Comparison of ENCODE assay signal across 17 cellular contexts in the genomic region with DNA sequence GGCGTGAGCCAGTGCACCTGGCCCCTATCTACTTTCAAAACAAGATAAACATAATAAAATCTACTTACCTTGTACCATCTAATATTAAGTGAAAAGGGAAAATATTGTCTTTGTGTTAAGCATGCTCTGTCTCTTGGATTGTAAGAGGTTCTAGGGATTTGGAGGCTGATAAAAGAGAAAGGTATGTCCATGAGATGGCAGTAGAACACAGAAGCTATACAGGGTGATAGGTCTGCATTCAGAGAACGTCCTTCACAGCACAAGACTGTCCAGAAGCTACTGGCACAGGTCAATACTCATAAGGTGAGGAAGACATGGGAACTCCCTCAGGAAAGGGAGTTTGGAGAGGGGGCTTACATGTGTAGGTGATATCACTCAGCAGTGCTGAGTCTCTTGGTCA.
DNase-seq lines count a peak whose midpoint lies in the region; ATAC-seq and TF ChIP-seq lines count a peak whose summit lies in the region.
"Had no signal": no experiment of that assay in that cellular context is flagged by ENCODE, and none has a peak within 500 bp of the region (broad histone marks: within the 10 kb centered on the region; RNA-seq: fewer than 3 reads in every experiment).

No MANE protein-coding gene starts in this region.

- H3K27ac Mint-ChIP-seq in osteocyte (ENCODE audit: unreplicated experiment): no peak overlapping the region
- H3K27ac Mint-ChIP-seq: activated CD8-positive, alpha-beta T cell treated with anti-CD3 and anti-CD28 coated beads for 36 hours had no signal

- no peak overlapping the region for H3K4me3 Mint-ChIP-seq in osteocyte (ENCODE audit: unreplicated experiment)
- H3K4me3 Mint-ChIP-seq: activated CD8-positive, alpha-beta T cell treated with anti-CD3 and anti-CD28 coated beads for 36 hours had no signal

- no peaks in the 10 kb centered on the region for H3K9me3 Mint-ChIP-seq in osteocyte (ENCODE audit: unreplicated experiment)
- H3K9me3 Mint-ChIP-seq: activated CD8-positive, alpha-beta T cell treated with anti-CD3 and anti-CD28 coated beads for 36 hours had no signal

- no peaks in the 10 kb centered on the region for H3K4me1 ChIP-seq in ovary (ENCODE audit: insufficient read depth)
- H3K4me1 ChIP-seq: Peyer's patch, tibial nerve had no signal

- no peak for TF ChIP-seq POLR2A in ovary (IDR thresholded peaks at IDR 0.05)

- TF ChIP-seq CTCF in osteocyte (IDR thresholded peaks at IDR 0.05) (peak; percentile 10), ovary (IDR thresholded peaks at IDR 0.05) (no peak), omental fat pad (IDR thresholded peaks at IDR 0.05) (no peak)

- ATAC-seq in esophagus mucosa (no peak), omental fat pad (ENCODE audit: low FRiP score) (no peak)
- ATAC-seq: activated CD8-positive, alpha-beta T cell treated with anti-CD3 and anti-CD28 coated beads for 36 hours had no signal

- no peaks in the 10 kb centered on the region for H3K36me3 Mint-ChIP-seq in osteocyte (ENCODE audit: unreplicated experiment)

- no peak overlapping the region for H3K4me3 ChIP-seq in ovary
- H3K4me3 ChIP-seq: Peyer's patch, tibial nerve had no signal

- H3K9me3 ChIP-seq in ovary: no peaks in the 10 kb centered on the region
- H3K9me3 ChIP-seq: Peyer's patch, tibial nerve had no signal

- H3K27me3 Mint-ChIP-seq in osteocyte (ENCODE audit: unreplicated experiment): peaks cover 4% of the 10 kb centered on the region
- H3K27me3 Mint-ChIP-seq: activated CD8-positive, alpha-beta T cell treated with anti-CD3 and anti-CD28 coated beads for 36 hours had no signal

- H3K27ac ChIP-seq in ovary: no peak overlapping the region
- H3K27ac ChIP-seq: epithelial cell of prostate, Peyer's patch, tibial nerve had no signal

- TF ChIP-seq EP300 in ovary (IDR thresholded peaks at IDR 0.05): no peak

- DNase-seq in GM03348 (ENCODE audit: low spot score): peak; percentile 2
- DNase-seq in NAMALWA (ENCODE audit: low spot score): peak; percentile 1
- peak; percentile 28 to 51 for DNase-seq in dermis microvascular lymphatic vessel endothelial cell (ENCODE audit: low read depth in 2 of 2)
- no peak for DNase-seq in osteocyte (ENCODE audit: extremely low spot score, unreplicated experiment)
- no peak for DNase-seq in activated effector memory CD4-positive, alpha-beta T cell treated with Interleukin-2 at 50 U/mL for 16 hours
- DNase-seq in ovary: no peak
- DNase-seq in omental fat pad (ENCODE audit: low spot score): no peak
- DNase-seq: activated CD8-positive, alpha-beta T cell treated with anti-CD3 and anti-CD28 coated beads for 36 hours; activated gamma-delta T cell treated with Interleukin-2 at 50 U/mL for 16 hours; hypothalamus; NCI-H1048; NCI-H226; Peyer's patch; stimulated activated CD4-positive, alpha-beta T cell treated with anti-CD3 and anti-CD28 coated beads, Interleukin-15, amount 100 ng/mL, for 24 hours had no signal

- no peaks in the 10 kb centered on the region for H3K36me3 ChIP-seq in ovary
- H3K36me3 ChIP-seq: Peyer's patch, tibial nerve had no signal

- intact Hi-C loops in ovary (cut with DNase I): no loop called here

- 31 to 39% (median 37%) methylated on average over 2 of the region's 2 CpGs for WGBS in ovary, 3 donors

- no peaks in the 10 kb centered on the region for H3K27me3 ChIP-seq in ovary
- H3K27me3 ChIP-seq: Peyer's patch, tibial nerve had no signal

- no peaks in the 10 kb centered on the region for H3K4me1 Mint-ChIP-seq in osteocyte (ENCODE audit: unreplicated experiment)

Comparison
In these comparisons a context has a peak if more than half of its experiments do, and no peak if none do; other contexts are left out.
1. DNase-seq: peak in GM03348 (single experiment), NAMALWA (single experiment) and dermis microvascular lymphatic vessel endothelial cell (2 of 2); none in osteocyte (single experiment), activated effector memory CD4-positive, alpha-beta T cell treated with Interleukin-2 at 50 U/mL for 16 hours (single experiment), ovary (0 of 5) and omental fat pad (single experiment).